ENCODE assay signal across 13 cellular contexts in genomic region chr20:63903796-63904570, GRCh38. TPM values are rescaled to one million over a fixed set of nuclear protein-coding genes. Genes with fewer than 3 reads are reported as not detected.
A peak's percentile ranks its signal among the peaks of the same experiment; 100 is the strongest.
DNase-seq lines count a peak whose midpoint lies in the region; ATAC-seq and TF ChIP-seq lines count a peak whose summit lies in the region.
"Had no signal": no experiment of that assay in that cellular context is flagged by ENCODE, and none has a peak within 500 bp of the region (broad histone marks: within the 10 kb centered on the region; RNA-seq: fewer than 3 reads in every experiment).

No MANE protein-coding gene starts in this region.

- ATAC-seq in central memory CD8-positive, alpha-beta T cell (replicated peaks; ENCODE audit: extremely low read depth, poor library complexity, severe bottlenecking): no peak
- ATAC-seq in Right ventricle myocardium superior (ENCODE audit: poor library complexity): no peak

- H3K4me3 Mint-ChIP-seq in Calu3 (ENCODE audit: low read depth, unreplicated experiment): no peak overlapping the region
- H3K4me3 Mint-ChIP-seq in central memory CD8-positive, alpha-beta T cell: no peak overlapping the region
- H3K4me3 Mint-ChIP-seq: activated B cell treated with CpG ODN at 0.5 μM for 24 hours had no signal

- H3K4me3 ChIP-seq in coronary artery: no peak overlapping the region
- H3K4me3 ChIP-seq: skin epidermis had no signal

- TF ChIP-seq CTCF in Calu3 (IDR thresholded peaks at IDR 0.05; ENCODE audit: unreplicated experiment): no peak
- TF ChIP-seq CTCF in coronary artery (IDR thresholded peaks at IDR 0.05): no peak

- no peak overlapping the region for H3K27ac ChIP-seq in coronary artery

- no peaks in the 10 kb centered on the region for H3K27me3 Mint-ChIP-seq in Calu3 (ENCODE audit: unreplicated experiment)
- no peaks in the 10 kb centered on the region for H3K27me3 Mint-ChIP-seq in central memory CD8-positive, alpha-beta T cell
- H3K27me3 Mint-ChIP-seq: activated B cell treated with CpG ODN at 0.5 μM for 24 hours had no signal

- peaks cover 41% of the 10 kb centered on the region for H3K36me3 Mint-ChIP-seq in Calu3 (ENCODE audit: insufficient read depth, unreplicated experiment)
- peaks cover 13% of the 10 kb centered on the region for H3K36me3 Mint-ChIP-seq in central memory CD8-positive, alpha-beta T cell (ENCODE audit: insufficient read depth)

- CTCF ChIA-PET in Calu3 (lab: Charles Lee): no interaction called here

- peaks cover 19% of the 10 kb centered on the region for H3K4me1 Mint-ChIP-seq in Calu3 (ENCODE audit: low read depth, unreplicated experiment)
- peaks cover 34% of the 10 kb centered on the region for H3K4me1 Mint-ChIP-seq in central memory CD8-positive, alpha-beta T cell

- BruUV-seq in Calu3 (replicated peaks; lab: Mats Ljungman, UMichigan): TSS peak; percentile 3

- intact Hi-C loops in Calu3 (cut with micrococcal nuclease; ENCODE audit: unreplicated experiment) (no loop called here), Right ventricle myocardium superior (cut with DNase I) (no loop called here)

- DNase-seq in Calu3: no peak
- DNase-seq in NOMO-1 (lab: John Stamatoyannopoulos, UW; ENCODE audit: unreplicated experiment in 2 of 2): peak; percentile 76 to 93
- DNase-seq in central memory CD8-positive, alpha-beta T cell (ENCODE audit: low spot score in 2 of 2): no peak
- DNase-seq in Right ventricle myocardium superior: no peak
- DNase-seq in coronary artery (ENCODE audit: low spot score): no peak
- no peak for DNase-seq in germinal center (ENCODE audit: low spot score)
- DNase-seq: activated B cell treated with CpG ODN at 0.5 μM for 24 hours; activated naive CD4-positive, alpha-beta T cell treated with Interleukin-2 at 50 U/mL for 16 hours; COR-L47; cortex of kidney; NCI-H2107 had no signal

- H3K27ac Mint-ChIP-seq in Calu3 (ENCODE audit: unreplicated experiment): no peak overlapping the region
- peak overlapping the region; percentile 99 for H3K27ac Mint-ChIP-seq in central memory CD8-positive, alpha-beta T cell (ENCODE audit: low read depth)
- H3K27ac Mint-ChIP-seq: activated B cell treated with CpG ODN at 0.5 μM for 24 hours had no signal

- no peaks in the 10 kb centered on the region for H3K9me3 Mint-ChIP-seq in Calu3 (ENCODE audit: low read depth, unreplicated experiment)
- no peaks in the 10 kb centered on the region for H3K9me3 Mint-ChIP-seq in central memory CD8-positive, alpha-beta T cell
- H3K9me3 Mint-ChIP-seq: activated B cell treated with CpG ODN at 0.5 μM for 24 hours had no signal

RNA-seq across cellular contexts. Expression of gene DNAJC5, which starts 9.1 kb away (rescaled TPM):
- 79.9 and 85.9 TPM in 2 replicates for total RNA-seq in Calu3 (2022)
- total RNA-seq in Right ventricle myocardium superior: 42.3 TPM

RNA-seq across cellular contexts. Expression of gene TPD52L2, which starts 38.9 kb away (rescaled TPM):
- total RNA-seq in Calu3 (2022) (192 and 197 TPM in 2 replicates), Right ventricle myocardium superior (69.0 TPM)

RNA-seq across cellular contexts. Expression of gene ABHD16B, which starts 42.7 kb away (rescaled TPM):
- total RNA-seq in Calu3 (2022) (0.24 TPM in 1 of 2 replicates, not detected in the other), Right ventricle myocardium superior (not detected)
- total RNA-seq: activated B cell treated with CpG ODN at 0.5 μM for 24 hours, RPMI7951 had no signal

RNA-seq across cellular contexts. Expression of gene UCKL1, which starts 52.2 kb away (rescaled TPM):
- 85.1 and 86.3 TPM in 2 replicates for total RNA-seq in Calu3 (2022)
- 54.4 TPM for total RNA-seq in Right ventricle myocardium superior

Comparison
In these comparisons a context has a peak if more than half of its experiments do, and no peak if none do; other contexts are left out.
1. DNase-seq: peak in NOMO-1 (2 of 2); none in Calu3 (single experiment), central memory CD8-positive, alpha-beta T cell (0 of 2), Right ventricle myocardium superior (single experiment), coronary artery (single experiment) and germinal center (single experiment).